In the genomic region with DNA sequence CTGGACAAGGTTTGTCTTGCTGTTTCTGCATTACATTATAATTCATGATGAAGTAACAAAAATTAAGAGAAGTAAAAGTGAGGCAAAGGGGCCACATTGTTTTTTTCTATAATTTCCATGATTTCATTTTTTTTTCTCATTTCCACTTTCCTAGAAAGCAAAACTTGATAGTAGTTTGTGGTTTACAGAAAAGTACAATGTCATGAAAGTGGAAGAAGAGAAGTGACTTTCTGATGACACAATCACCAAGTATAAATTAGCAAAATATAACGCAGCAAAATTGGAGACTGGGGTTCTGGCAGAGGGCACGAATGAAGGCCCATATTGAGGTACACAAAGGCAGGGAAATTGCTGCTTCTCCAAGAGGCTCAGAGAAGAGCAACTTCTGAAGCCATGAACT, we compare ENCODE assay signal across 20 cellular contexts. TPM values are rescaled to one million over a fixed set of nuclear protein-coding genes. Genes with fewer than 3 reads are reported as not detected.
A peak's percentile ranks its signal among the peaks of the same experiment; 100 is the strongest.
DNase-seq lines count a peak whose midpoint lies in the region; ATAC-seq, FAIRE-seq and TF ChIP-seq lines count a peak whose summit lies in the region.
"Had no signal": no experiment of that assay in that cellular context is flagged by ENCODE, and none has a peak within 500 bp of the region (broad histone marks: within the 10 kb centered on the region; RNA-seq: fewer than 3 reads in every experiment).

No MANE protein-coding gene starts in this region.

- no peak for FAIRE-seq in H54 (lab: Jason Lieb, UNC)
- FAIRE-seq: D721Med had no signal

- H3K4me1 ChIP-seq in mesenchymal stem cell (ENCODE audit: control insufficient read depth, insufficient read depth, low read depth, low read length), result no peaks in the 10 kb centered on the region
- H3K4me1 ChIP-seq: BE2C, SJSA1 had no signal

- no peak overlapping the region for H2BK120ac ChIP-seq in mesenchymal stem cell (ENCODE audit: low read depth, low read length)

- no peak overlapping the region for H2BK5ac ChIP-seq in mesenchymal stem cell (ENCODE audit: low read depth, low read length, poor library complexity, severe bottlenecking)

- in situ Hi-C loops in KBM-7 (cut with MboI; ENCODE audit: low pct_unique_long_range_greater_than_20kb, low sequenced_read_pairs), result no loop called here

- no peak overlapping the region for H2BK15ac ChIP-seq in mesenchymal stem cell (ENCODE audit: low read depth, poor library complexity, severe bottlenecking)

- H3K14ac ChIP-seq in mesenchymal stem cell (ENCODE audit: low read length in 2 of 2), result no peak overlapping the region

- no peak overlapping the region for H3K4me3 ChIP-seq in mesenchymal stem cell (ENCODE audit: insufficient read depth in 1 of 2, low read depth in 1 of 2, low read length in 2 of 2)
- H3K4me3 ChIP-seq: SJSA1 had no signal

- H3K18ac ChIP-seq in mesenchymal stem cell (ENCODE audit: low read depth in 1 of 2, low read length in 2 of 2), result no peak overlapping the region

- DNase-seq in KBM-7 (peak; percentile 32), SKM-1 treated with dmso at 0.1 percent for 144 hours (lab: John Stamatoyannopoulos, UW; ENCODE audit: unreplicated experiment) (peak; percentile 15), H54 (ENCODE audit: insufficient read length, low spot score) (no peak), mesenchymal stem cell (no peak)
- DNase-seq: BE2C; CD8-positive, alpha-beta memory T cell; DND-41; NCI-H1105; NCI-H187; NCI-H69; NK-92 treated with Interleukin-12 subunit alpha and Interleukin-12 subunit beta, amount 100 ng/mL, for 24 hours; PC-3; T-helper 9 cell had no signal

- 54% methylated on average over 2 of the region's 2 CpGs for WGBS in mesenchymal stem cell

- H4K91ac ChIP-seq in mesenchymal stem cell (ENCODE audit: low read length), result no peak overlapping the region

- H3K27ac ChIP-seq in mesenchymal stem cell (ENCODE audit: low read length, poor library complexity, severe bottlenecking), result no peak overlapping the region
- H3K27ac ChIP-seq: RWPE1, SJSA1 had no signal

- H3K79me1 ChIP-seq in mesenchymal stem cell (replicated peaks; ENCODE audit: low read length, poor library complexity, severe bottlenecking), result no peaks in the 10 kb centered on the region

- H3K4ac ChIP-seq in mesenchymal stem cell (ENCODE audit: low read depth in 1 of 2, low read length in 2 of 2), result no peak overlapping the region

- no peaks in the 10 kb centered on the region for H3K36me3 ChIP-seq in mesenchymal stem cell (ENCODE audit: control insufficient read depth in 1 of 2, insufficient read depth in 2 of 2, low read depth in 1 of 2, low read length in 2 of 2)
- H3K36me3 ChIP-seq: BE2C, SJSA1 had no signal

- no peak for TF ChIP-seq POLR2A in H54 (IDR thresholded peaks at IDR 0.05; ENCODE audit: low read depth, low read length)

- H3K9me3 ChIP-seq in mesenchymal stem cell (ENCODE audit: control insufficient read depth, low read length), result no peaks in the 10 kb centered on the region
- H3K9me3 ChIP-seq: BE2C, SJSA1 had no signal

- H3K23ac ChIP-seq in mesenchymal stem cell (ENCODE audit: low read length in 2 of 2), result no peak overlapping the region

- ATAC-seq in GM18498 (IDR thresholded peaks at IDR 0.05; ENCODE audit: unreplicated experiment), result peak; percentile 59
- peak; percentile 65 for ATAC-seq in GM18907 (IDR thresholded peaks at IDR 0.05; ENCODE audit: unreplicated experiment)
- no peak for ATAC-seq in HG02870 (IDR thresholded peaks at IDR 0.05; ENCODE audit: unreplicated experiment)
- ATAC-seq: PC-3 had no signal

- H2AK5ac ChIP-seq in mesenchymal stem cell (ENCODE audit: low read length, severe bottlenecking), result no peak overlapping the region

- no peak overlapping the region for H3K9ac ChIP-seq in mesenchymal stem cell (ENCODE audit: low read length)

- H3K27me3 ChIP-seq in mesenchymal stem cell (ENCODE audit: control insufficient read depth in 1 of 2, insufficient read depth in 1 of 2, low read length in 2 of 2), result peaks cover under 1 to 5% of the 10 kb centered on the region in 2 experiments
- H3K27me3 ChIP-seq: BE2C, SJSA1 had no signal

- H2BK12ac ChIP-seq in mesenchymal stem cell (ENCODE audit: low read length in 2 of 2), result no peak overlapping the region

- H3K4me2 ChIP-seq in mesenchymal stem cell (ENCODE audit: low read length, poor library complexity, severe bottlenecking), result no peak overlapping the region

- no peak overlapping the region for H4K8ac ChIP-seq in mesenchymal stem cell (ENCODE audit: low read length)

- H2AFZ ChIP-seq in mesenchymal stem cell (ENCODE audit: low read depth, low read length), result no peak overlapping the region

RNA-seq across cellular contexts. Expression of gene IFNA14, which starts 5.0 kb away (rescaled TPM):
- polyA plus RNA-seq in mesenchymal stem cell (2013, experiment 1 of 2), result not detected
- not detected for polyA plus RNA-seq in mesenchymal stem cell (2013, experiment 2 of 2)
- polyA plus RNA-seq: AG04450; CD8-positive, alpha-beta memory T cell had no signal

RNA-seq across cellular contexts. Expression of gene IFNA17, which starts 16.8 kb away (rescaled TPM):
- not detected for polyA plus RNA-seq in mesenchymal stem cell (2013, experiment 1 of 2)
- polyA plus RNA-seq in mesenchymal stem cell (2013, experiment 2 of 2), result not detected
- polyA plus RNA-seq: AG04450; CD8-positive, alpha-beta memory T cell had no signal

RNA-seq across cellular contexts. Expression of gene IFNA16, which starts 27.7 kb away (rescaled TPM):
- polyA plus RNA-seq in mesenchymal stem cell (2013, experiment 1 of 2), result not detected
- polyA plus RNA-seq in mesenchymal stem cell (2013, experiment 2 of 2), result not detected
- polyA plus RNA-seq: AG04450; CD8-positive, alpha-beta memory T cell had no signal

RNA-seq across cellular contexts. Expression of gene IFNA10, which starts 37.9 kb away (rescaled TPM):
- polyA plus RNA-seq in mesenchymal stem cell (2013, experiment 1 of 2), result not detected
- not detected for polyA plus RNA-seq in mesenchymal stem cell (2013, experiment 2 of 2)
- polyA plus RNA-seq: AG04450; CD8-positive, alpha-beta memory T cell had no signal

RNA-seq across cellular contexts. Expression of gene IFNA7, which starts 42.8 kb away (rescaled TPM):
- not detected for polyA plus RNA-seq in mesenchymal stem cell (2013, experiment 1 of 2)
- polyA plus RNA-seq in mesenchymal stem cell (2013, experiment 2 of 2), result not detected
- polyA plus RNA-seq: AG04450; CD8-positive, alpha-beta memory T cell had no signal

Comparison
In these comparisons a context has a peak if more than half of its experiments do, and no peak if none do; other contexts are left out.
1. DNase-seq: peak in KBM-7 (single experiment) and SKM-1 treated with dmso at 0.1 percent for 144 hours (single experiment); none in H54 (single experiment) and mesenchymal stem cell (single experiment).